In the genomic region with DNA sequence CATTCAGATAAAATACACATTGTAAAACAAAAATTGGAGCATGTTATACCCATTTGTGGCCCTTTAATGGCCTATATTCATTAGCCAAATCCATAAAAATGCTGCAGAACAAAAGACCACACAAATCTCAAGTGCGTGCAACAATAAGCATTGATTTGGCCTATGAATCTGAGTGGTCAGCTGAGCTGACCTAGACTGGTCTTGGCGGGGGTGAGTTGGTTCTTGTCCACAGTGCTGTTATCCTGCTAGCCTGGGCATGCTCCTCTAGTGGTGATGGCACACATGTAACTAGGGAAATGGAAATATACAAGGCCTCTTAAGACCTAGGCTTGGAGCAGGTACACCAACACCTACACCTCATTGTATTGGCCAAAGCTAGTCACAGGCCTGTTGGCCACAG, we compare ENCODE assay signal across 21 cellular contexts.
"Had no signal": no experiment of that assay in that cellular context is flagged by ENCODE, and none has a peak within 500 bp of the region (broad histone marks: within the 10 kb centered on the region; RNA-seq: fewer than 3 reads in every experiment).

No MANE protein-coding gene starts in this region.

- DNase-seq: activated CD4-positive, alpha-beta memory T cell treated with anti-CD3 and anti-CD28 coated beads, Interleukin-2, amount 10 ng/mL, durations not matched to agents 7 days and 5 days; activated CD4-positive, alpha-beta T cell treated with anti-CD3 and anti-CD28 coated beads for 36 hours; activated gamma-delta T cell; activated T-cell treated with anti-CD3 and anti-CD28 coated beads, Interleukin-2, amount 50 U/mL, for 48 hours; effector memory CD4-positive, alpha-beta T cell; immature natural killer cell; left colon; retina; stimulated activated CD4-positive, alpha-beta T cell treated with anti-CD3 and anti-CD28 coated beads, Interleukin-15, amount 100 ng/mL, for 24 hours; stimulated activated CD4-positive, alpha-beta T cell treated with anti-CD3 and anti-CD28 coated beads, Interleukin-4, amount 100 ng/mL, for 24 hours; stimulated activated naive CD8-positive, alpha-beta T cell treated with anti-CD3 and anti-CD28 coated beads, Interleukin-15, amount 100 ng/mL, for 72 hours; T-helper 9 cell; thyroid gland; uterus had no signal

- H3K27me3 ChIP-seq: ascending aorta, cardiac muscle cell, thyroid gland, uterus had no signal

- ATAC-seq: activated CD4-positive, alpha-beta T cell treated with anti-CD3 and anti-CD28 coated beads for 36 hours; left colon; stimulated activated naive CD8-positive, alpha-beta T cell treated with anti-CD3 and anti-CD28 coated beads, Interleukin-15, amount 100 ng/mL, for 72 hours had no signal

- H3K4me3 ChIP-seq: ascending aorta, cardiac muscle cell, coronary artery, thyroid gland, uterus had no signal

- H3K9me3 Mint-ChIP-seq: activated CD4-positive, alpha-beta memory T cell treated with anti-CD3 and anti-CD28 coated beads, Interleukin-2, amount 10 ng/mL, durations not matched to agents 7 days and 5 days; immature natural killer cell; nephron; stimulated activated naive CD8-positive, alpha-beta T cell treated with anti-CD3 and anti-CD28 coated beads, Interleukin-15, amount 100 ng/mL, for 72 hours had no signal

- H3K27me3 Mint-ChIP-seq: activated CD4-positive, alpha-beta memory T cell treated with anti-CD3 and anti-CD28 coated beads, Interleukin-2, amount 10 ng/mL, durations not matched to agents 7 days and 5 days; activated CD4-positive, alpha-beta T cell treated with anti-CD3 and anti-CD28 coated beads for 36 hours; activated naive CD8-positive, alpha-beta T cell had no signal

- H3K9me3 ChIP-seq: ascending aorta, thyroid gland, uterus had no signal

- H3K4me1 ChIP-seq: ascending aorta, thyroid gland, uterus had no signal

- H3K36me3 ChIP-seq: ascending aorta, cardiac muscle cell, thyroid gland, uterus had no signal

- H3K27ac ChIP-seq: ascending aorta, cardiac muscle cell, coronary artery, epithelial cell of prostate, thyroid gland, uterus, VCaP had no signal

- H3K4me1 Mint-ChIP-seq: activated CD4-positive, alpha-beta memory T cell treated with anti-CD3 and anti-CD28 coated beads, Interleukin-2, amount 10 ng/mL, durations not matched to agents 7 days and 5 days; immature natural killer cell; nephron; stimulated activated naive CD8-positive, alpha-beta T cell treated with anti-CD3 and anti-CD28 coated beads, Interleukin-15, amount 100 ng/mL, for 72 hours had no signal

- H3K27ac Mint-ChIP-seq: activated CD4-positive, alpha-beta memory T cell treated with anti-CD3 and anti-CD28 coated beads, Interleukin-2, amount 10 ng/mL, durations not matched to agents 7 days and 5 days; activated CD4-positive, alpha-beta T cell treated with anti-CD3 and anti-CD28 coated beads for 36 hours; activated naive CD8-positive, alpha-beta T cell; immature natural killer cell; nephron; stimulated activated naive CD8-positive, alpha-beta T cell treated with anti-CD3 and anti-CD28 coated beads, Interleukin-15, amount 100 ng/mL, for 72 hours had no signal

- H3K36me3 Mint-ChIP-seq: activated naive CD8-positive, alpha-beta T cell had no signal

- H3K4me3 Mint-ChIP-seq: activated CD4-positive, alpha-beta memory T cell treated with anti-CD3 and anti-CD28 coated beads, Interleukin-2, amount 10 ng/mL, durations not matched to agents 7 days and 5 days; activated CD4-positive, alpha-beta T cell treated with anti-CD3 and anti-CD28 coated beads for 36 hours; activated naive CD8-positive, alpha-beta T cell; immature natural killer cell; nephron; stimulated activated naive CD8-positive, alpha-beta T cell treated with anti-CD3 and anti-CD28 coated beads, Interleukin-15, amount 100 ng/mL, for 72 hours had no signal
